ENCODE assay signal across 1 cellular context in the genomic region with DNA sequence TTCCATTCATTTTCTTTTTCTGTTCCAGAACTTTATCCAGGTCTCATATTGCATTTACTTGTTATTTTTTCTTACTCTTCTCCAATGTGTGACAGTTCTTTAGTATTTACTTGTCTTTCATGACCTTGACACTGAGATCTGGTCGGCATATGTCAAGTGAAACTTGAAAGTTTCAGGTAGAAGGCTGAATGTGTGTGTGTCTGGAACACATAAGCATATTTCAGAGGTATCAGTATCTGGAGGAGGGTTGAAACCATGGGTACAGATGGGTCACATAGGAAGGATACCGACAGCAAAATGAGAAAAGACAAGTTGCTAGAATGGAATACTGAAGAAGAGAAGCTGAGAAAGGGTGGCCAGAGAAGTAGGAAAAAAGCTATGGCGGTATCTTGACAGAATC.
TF ChIP-seq lines count a peak whose summit lies in the region.

No MANE protein-coding gene starts in this region.

TF ChIP-seq in GM12878, 131 proteins besides CTCF, POLR2A, EP300 and RAD21:
- TF ChIP-seq DPF2 (IDR thresholded peaks at IDR 0.05) (no peak), SREBF1 (IDR thresholded peaks at IDR 0.05; ENCODE audit: low read length) (no peak), BMI1 (IDR thresholded peaks at IDR 0.05; ENCODE audit: borderline replicate concordance) (no peak), NFYA (IDR thresholded peaks at IDR 0.05; ENCODE audit: borderline replicate concordance, low read depth, low read length) (no peak), ZSCAN29 (IDR thresholded peaks at IDR 0.05) (no peak), PML (IDR thresholded peaks at IDR 0.05; ENCODE audit: low read length) (no peak), ZNF24 (IDR thresholded peaks at IDR 0.05) (no peak), SPI1 (IDR thresholded peaks at IDR 0.05; ENCODE audit: borderline replicate concordance, insufficient read depth, low read depth, low read length) (no peak), MTA2 (IDR thresholded peaks at IDR 0.05; ENCODE audit: low read depth) (no peak), JUNB (IDR thresholded peaks at IDR 0.05) (no peak), NBN (IDR thresholded peaks at IDR 0.05) (no peak), SMC3 (IDR thresholded peaks at IDR 0.05; ENCODE audit: borderline replicate concordance, low read length) (no peak), TCF7 (IDR thresholded peaks at IDR 0.05; ENCODE audit: borderline replicate concordance) (no peak), HCFC1 (IDR thresholded peaks at IDR 0.05; ENCODE audit: low read length) (no peak)
- TF ChIP-seq, protein P1, sequence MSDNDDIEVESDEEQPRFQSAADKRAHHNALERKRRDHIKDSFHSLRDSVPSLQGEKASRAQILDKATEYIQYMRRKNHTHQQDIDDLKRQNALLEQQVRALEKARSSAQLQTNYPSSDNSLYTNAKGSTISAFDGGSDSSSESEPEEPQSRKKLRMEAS (IDR thresholded peaks at IDR 0.05; ENCODE audit: low read depth, low read length), result no peak
- TF ChIP-seq, protein P2, sequence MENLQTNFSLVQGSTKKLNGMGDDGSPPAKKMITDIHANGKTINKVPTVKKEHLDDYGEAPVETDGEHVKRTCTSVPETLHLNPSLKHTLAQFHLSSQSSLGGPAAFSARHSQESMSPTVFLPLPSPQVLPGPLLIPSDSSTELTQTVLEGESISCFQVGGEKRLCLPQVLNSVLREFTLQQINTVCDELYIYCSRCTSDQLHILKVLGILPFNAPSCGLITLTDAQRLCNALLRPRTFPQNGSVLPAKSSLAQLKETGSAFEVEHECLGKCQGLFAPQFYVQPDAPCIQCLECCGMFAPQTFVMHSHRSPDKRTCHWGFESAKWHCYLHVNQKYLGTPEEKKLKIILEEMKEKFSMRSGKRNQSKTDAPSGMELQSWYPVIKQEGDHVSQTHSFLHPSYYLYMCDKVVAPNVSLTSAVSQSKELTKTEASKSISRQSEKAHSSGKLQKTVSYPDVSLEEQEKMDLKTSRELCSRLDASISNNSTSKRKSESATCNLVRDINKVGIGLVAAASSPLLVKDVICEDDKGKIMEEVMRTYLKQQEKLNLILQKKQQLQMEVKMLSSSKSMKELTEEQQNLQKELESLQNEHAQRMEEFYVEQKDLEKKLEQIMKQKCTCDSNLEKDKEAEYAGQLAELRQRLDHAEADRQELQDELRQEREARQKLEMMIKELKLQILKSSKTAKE (IDR thresholded peaks at IDR 0.05; ENCODE audit: low read depth, poor library complexity, severe bottlenecking), result no peak
- TF ChIP-seq, protein P3, sequence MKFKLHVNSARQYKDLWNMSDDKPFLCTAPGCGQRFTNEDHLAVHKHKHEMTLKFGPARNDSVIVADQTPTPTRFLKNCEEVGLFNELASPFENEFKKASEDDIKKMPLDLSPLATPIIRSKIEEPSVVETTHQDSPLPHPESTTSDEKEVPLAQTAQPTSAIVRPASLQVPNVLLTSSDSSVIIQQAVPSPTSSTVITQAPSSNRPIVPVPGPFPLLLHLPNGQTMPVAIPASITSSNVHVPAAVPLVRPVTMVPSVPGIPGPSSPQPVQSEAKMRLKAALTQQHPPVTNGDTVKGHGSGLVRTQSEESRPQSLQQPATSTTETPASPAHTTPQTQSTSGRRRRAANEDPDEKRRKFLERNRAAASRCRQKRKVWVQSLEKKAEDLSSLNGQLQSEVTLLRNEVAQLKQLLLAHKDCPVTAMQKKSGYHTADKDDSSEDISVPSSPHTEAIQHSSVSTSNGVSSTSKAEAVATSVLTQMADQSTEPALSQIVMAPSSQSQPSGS (IDR thresholded peaks at IDR 0.05; ENCODE audit: low read length), result no peak
- TF ChIP-seq, protein P4, sequence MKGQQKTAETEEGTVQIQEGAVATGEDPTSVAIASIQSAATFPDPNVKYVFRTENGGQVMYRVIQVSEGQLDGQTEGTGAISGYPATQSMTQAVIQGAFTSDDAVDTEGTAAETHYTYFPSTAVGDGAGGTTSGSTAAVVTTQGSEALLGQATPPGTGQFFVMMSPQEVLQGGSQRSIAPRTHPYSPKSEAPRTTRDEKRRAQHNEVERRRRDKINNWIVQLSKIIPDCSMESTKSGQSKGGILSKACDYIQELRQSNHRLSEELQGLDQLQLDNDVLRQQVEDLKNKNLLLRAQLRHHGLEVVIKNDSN (IDR thresholded peaks at IDR 0.05; ENCODE audit: borderline replicate concordance, extremely low read length, insufficient read depth, low read depth, low read length), result no peak
